ENCODE assay signal across 8 cellular contexts in the genomic region with DNA sequence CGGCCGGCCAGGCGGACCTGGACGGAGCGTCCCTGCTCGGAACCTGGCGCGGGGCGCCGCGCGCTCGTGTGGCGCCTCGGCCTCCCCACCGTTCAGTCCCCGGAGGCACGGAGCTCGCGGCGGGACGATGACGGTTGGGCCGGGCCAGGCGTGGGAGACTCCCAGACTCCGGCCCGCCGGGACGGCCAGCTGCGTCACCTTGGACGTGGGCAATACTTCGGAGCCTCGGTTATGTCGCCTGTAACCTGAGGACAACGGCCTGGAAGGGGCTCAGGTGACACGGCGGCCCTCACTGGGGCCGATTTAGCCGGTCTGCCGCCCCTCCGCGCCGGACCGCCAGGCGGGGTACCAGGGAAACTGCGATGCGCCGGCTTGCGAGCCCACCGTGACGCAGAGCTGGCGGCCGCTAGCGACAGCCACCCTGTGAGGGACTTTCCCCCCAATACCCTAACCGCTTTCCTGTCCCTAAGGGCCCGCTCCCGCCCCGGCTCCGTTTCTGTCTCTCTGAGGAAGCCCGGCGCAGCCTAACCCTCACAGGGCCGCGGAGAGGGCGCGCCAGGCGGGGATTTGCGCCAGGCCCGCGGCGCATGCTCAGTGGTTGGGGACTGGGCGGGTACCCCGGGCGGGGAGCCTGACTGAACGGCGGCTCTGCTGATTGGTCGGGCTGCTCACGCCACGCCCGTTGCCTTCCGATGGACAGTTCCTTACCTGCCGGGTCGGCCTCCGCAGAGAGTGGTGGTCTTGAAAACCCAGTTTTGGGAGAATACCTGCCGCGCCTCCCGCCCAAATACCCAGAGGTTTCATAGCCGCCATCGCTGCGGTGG.
DNase-seq lines count a peak whose midpoint lies in the region; ATAC-seq and TF ChIP-seq lines count a peak whose summit lies in the region.

No MANE protein-coding gene starts in this region.

- DNase-seq in Caki2 (ENCODE audit: low read depth) (peak; percentile 76), OCI-M1 (lab: John Stamatoyannopoulos, UW) (peak; percentile 90), activated T-helper 1 cell treated with Interleukin-2 at 50 U/mL for 16 hours (ENCODE audit: low read depth) (peak; percentile 92), esophagus squamous epithelium (lab: John Stamatoyannopoulos, UW) (peak; percentile 21), myocyte (ENCODE audit: low read depth) (peak; percentile 89)
- peak; percentile 82 to 91 for DNase-seq in stimulated activated CD8-positive, alpha-beta memory T cell treated with anti-CD3 and anti-CD28 coated beads, Interleukin-7, amount 100 ng/mL, for 4 hours (ENCODE audit: low read depth in 2 of 2)

- H3K27ac ChIP-seq in HUES48 (ENCODE audit: low read depth, low read length) (peak overlapping the region; percentile 32), esophagus squamous epithelium (peak overlapping the region; percentile 93 to 99 (median 98))

- H3K4me1 ChIP-seq in HUES48 (ENCODE audit: control insufficient read depth, insufficient read depth, low read length) (peaks cover 5% of the 10 kb centered on the region), esophagus squamous epithelium (peaks cover 6 to 56% (median 15%) of the 10 kb centered on the region in 3 donors)

- H3K27me3 ChIP-seq in HUES48 (ENCODE audit: control insufficient read depth, insufficient read depth, low read length) (peaks cover 27% of the 10 kb centered on the region), esophagus squamous epithelium (no peaks in the 10 kb centered on the region)

- peak in 5 of 6 experiments; percentile 15 to 51 (median 31) for TF ChIP-seq CTCF in esophagus squamous epithelium (IDR thresholded peaks at IDR 0.05)

- peak in 3 of 4 donors; percentile 16 to 93 (median 87) for TF ChIP-seq POLR2A in esophagus squamous epithelium (IDR thresholded peaks at IDR 0.05)

- in situ Hi-C loops in Caki2 (cut with HindIII; ENCODE audit: low pct_unique_long_range_greater_than_20kb, low sequenced_read_pairs) = no loop called here

- H3K9me3 ChIP-seq in HUES48 (ENCODE audit: control insufficient read depth, insufficient read depth, low read length) = no peaks in the 10 kb centered on the region
- H3K9me3 ChIP-seq in esophagus squamous epithelium = no peaks in the 10 kb centered on the region

- WGBS in esophagus squamous epithelium, 2 donors = 0 to 3% methylated on average over 10 to 15 of the region's 89 CpGs

- H3K36me3 ChIP-seq in HUES48 (ENCODE audit: control insufficient read depth, insufficient read depth, low read length) (no peaks in the 10 kb centered on the region), esophagus squamous epithelium (no peaks in the 10 kb centered on the region)

- H3K4me3 ChIP-seq in HUES48 (ENCODE audit: low read depth, low read length) (peak overlapping the region; percentile 75), esophagus squamous epithelium (peak overlapping the region; percentile 81 to 94 (median 91))

- intact Hi-C loops in esophagus squamous epithelium (cut with DNase I) = no loop called here

- H3K9ac ChIP-seq in HUES48 (ENCODE audit: low read depth, low read length) = peak overlapping the region; percentile 58; the same call in 1 of the 2 replicates

- peak; percentile 78 for ATAC-seq in GM21423 (IDR thresholded peaks at IDR 0.05; ENCODE audit: unreplicated experiment)

Comparison
In these comparisons a context has a peak if more than half of its experiments do, and no peak if none do; other contexts are left out.
1. Peak in every context shown above with its lines: DNase-seq, ATAC-seq, H3K4me3 ChIP-seq and H3K27ac ChIP-seq.
2. DNase-seq: peak in every context shown above with its lines; median percentile 92 in activated T-helper 1 cell treated with Interleukin-2 at 50 U/mL for 16 hours; 90 in OCI-M1; 89 in myocyte; 86 in stimulated activated CD8-positive, alpha-beta memory T cell treated with anti-CD3 and anti-CD28 coated beads, Interleukin-7, amount 100 ng/mL, for 4 hours; 76 in Caki2; 21 in esophagus squamous epithelium.